In genomic region chr14:67695394-67695949, GRCh38 we compare ENCODE assay signal across 8 cellular contexts. TPM values are rescaled to one million over a fixed set of nuclear protein-coding genes. Genes with fewer than 3 reads are reported as not detected.
DNase-seq lines count a peak whose midpoint lies in the region; ATAC-seq, FAIRE-seq and TF ChIP-seq lines count a peak whose summit lies in the region.

Gene RDH11 (minus strand): TSS chr14:67695764. CDS start chr14:67695703, 61 bp downstream.

- WGBS in pancreas, 2 donors = 0% methylated on average over 25 of the region's 25 CpGs

- TF ChIP-seq CTCF in GM10266 (IDR thresholded peaks at IDR 0.05; ENCODE audit: control insufficient read depth, insufficient read depth, low read depth, missing control alignments) (no peak), pancreas (IDR thresholded peaks at IDR 0.05) (no peak), tibial artery (IDR thresholded peaks at IDR 0.05) (no peak)

- no peak for FAIRE-seq in pancreas (lab: Jason Lieb, UNC)

- peak; percentile 77 for DNase-seq in GM10266 (ENCODE audit: extremely low spot score)
- DNase-seq in NCI-H1105 treated with DMSO at 0.1 percent for 48 hours (lab: John Stamatoyannopoulos, UW) = peak; percentile 92
- DNase-seq in SW 1271 (lab: John Stamatoyannopoulos, UW) = peak; percentile 84 to 93
- DNase-seq in activated naive CD8-positive, alpha-beta T cell treated with anti-CD3 and anti-CD28 coated beads, Interleukin-2, amount 50 U/mL, for 16 hours (ENCODE audit: low read depth, low spot score) = peak; percentile 49
- peak; percentile 90 for DNase-seq in Right ventricle myocardium inferior (ENCODE audit: missing footprints)
- DNase-seq in pancreas = peak; percentile 79 to 90 (median 86)
- peak; percentile 87 to 92 for DNase-seq in tibial artery

- H3K27ac ChIP-seq in pancreas (peak within 1 kb of the TSS; percentile 31 to 88 (median 70)), tibial artery (peak within 1 kb of the TSS; percentile 82 to 84)

- H3K36me3 ChIP-seq in pancreas = no peaks in the 10 kb centered on the region
- H3K36me3 ChIP-seq in tibial artery = peaks cover 0 to 21% (median 12%) of the 10 kb centered on the region in 3 donors

- H3K4me1 ChIP-seq in pancreas (peaks cover 0 to 6% (median 0%) of the 10 kb centered on the region in 3 donors), tibial artery (peaks cover 0 to 18% (median 9%) of the 10 kb centered on the region in 4 donors)

- no peaks in the 10 kb centered on the region for H3K27me3 ChIP-seq in pancreas
- H3K27me3 ChIP-seq in tibial artery = no peaks in the 10 kb centered on the region

- H3K9me3 ChIP-seq in pancreas (no peaks in the 10 kb centered on the region), tibial artery (no peaks in the 10 kb centered on the region)

- intact Hi-C loops in Right ventricle myocardium inferior (cut with DNase I) = loop anchor here (2.0 kb wide), 1 partner anchor 21 kb away; the partner anchor contains the start of gene VTI1B
- intact Hi-C loops in pancreas (cut with DNase I) = no loop called here
- intact Hi-C loops in tibial artery (cut with DNase I; ENCODE audit: low total_unique reads) = no loop called here

- H3K4me3 ChIP-seq in pancreas (peak within 1 kb of the TSS; percentile 51 to 83 (median 67)), tibial artery (peak within 1 kb of the TSS; percentile 74 to 94)

- ATAC-seq in HG02623 (IDR thresholded peaks at IDR 0.05; ENCODE audit: unreplicated experiment) (peak; percentile 92), Right ventricle myocardium inferior (peak; percentile 98), pancreas (peak; percentile 96 to 99 (median 98))

RNA-seq across cellular contexts. Expression of gene RDH11, which starts in this region (rescaled TPM):
- total RNA-seq in Right ventricle myocardium inferior (14.3 TPM), pancreas (10 to 100 TPM; 14.0 to 37.0 (median 21.7) TPM)
- 10 to 100 TPM; 18.4 to 40.3 TPM for polyA plus RNA-seq in pancreas

Comparison
In these comparisons a context has a peak if more than half of its experiments do, and no peak if none do; other contexts are left out.
1. Peak in every context shown above with its lines: DNase-seq, ATAC-seq, H3K4me3 ChIP-seq and H3K27ac ChIP-seq.